Comparison of ENCODE assay signal across 8 cellular contexts in genomic region chr7:79453558-79454324, GRCh38. TPM values are rescaled to one million over a fixed set of nuclear protein-coding genes. Genes with fewer than 3 reads are reported as not detected.
DNase-seq lines count a peak whose midpoint lies in the region; FAIRE-seq lines count a peak whose summit lies in the region.
"Had no signal": no experiment of that assay in that cellular context is flagged by ENCODE, and none has a peak within 500 bp of the region (broad histone marks: within the 10 kb centered on the region; RNA-seq: fewer than 3 reads in every experiment).

TSS of gene MAGI2 (minus strand) at chr7:79453667. CDS start at chr7:79453320, 347 bp downstream.

- DNase-seq in HAP-1 (ENCODE audit: low spot score in 2 of 2) (peak; percentile 42 to 80), SK-MEL-5 (ENCODE audit: low read depth, low spot score) (peak; percentile 53), epithelial cell of prostate (ENCODE audit: low read depth, low spot score) (no peak), lung microvascular endothelial cell (ENCODE audit: low read depth in 2 of 2) (peak; percentile 72 to 84), GM19239 (ENCODE audit: insufficient read length, low spot score) (no peak)
- DNase-seq in stimulated activated CD4-positive, alpha-beta T cell treated with anti-CD3 and anti-CD28 coated beads, Interleukin-4, amount 100 ng/mL, for 4 hours = no peak

- H3K27me3 ChIP-seq in HAP-1 (ENCODE audit: low read depth) = no peaks in the 10 kb centered on the region
- H3K27me3 ChIP-seq in subcutaneous abdominal adipose tissue (ENCODE audit: control insufficient read depth in 5 of 5, insufficient read depth in 4 of 5, low read length in 5 of 5) = no peaks in the 10 kb centered on the region

- H3K9ac ChIP-seq in subcutaneous abdominal adipose tissue (ENCODE audit: low read length in 5 of 5) = peak within 1 kb of the TSS; percentile 92 to 96 (median 94)

- H3K27ac ChIP-seq in epithelial cell of prostate (peak within 1 kb of the TSS; percentile 95), subcutaneous abdominal adipose tissue (ENCODE audit: low read depth, low read length) (peak within 1 kb of the TSS; percentile 99)

- no peaks in the 10 kb centered on the region; the same call in 1 of the 2 replicates for H3K4me1 ChIP-seq in HAP-1
- peaks cover 0 to 55% (median 51%) of the 10 kb centered on the region in 5 donors for H3K4me1 ChIP-seq in subcutaneous abdominal adipose tissue (ENCODE audit: control insufficient read depth in 5 of 5, insufficient read depth in 5 of 5, low read length in 5 of 5)

- H3K9me3 ChIP-seq in HAP-1 (no peaks in the 10 kb centered on the region; the same call in 1 of the 2 replicates), subcutaneous abdominal adipose tissue (ENCODE audit: control insufficient read depth in 5 of 5, low read length in 5 of 5) (no peaks in the 10 kb centered on the region)

- FAIRE-seq in GM19239 (lab: Jason Lieb, UNC) = no peak

- H3K4me3 ChIP-seq in HAP-1 (peak within 1 kb of the TSS; percentile 53), subcutaneous abdominal adipose tissue (ENCODE audit: low read depth in 1 of 5, low read length in 5 of 5) (peak within 1 kb of the TSS; percentile 85 to 94 (median 91))

- in situ Hi-C loops in HAP-1 (cut with MboI; ENCODE audit: low sequenced_read_pairs) (no loop called here), SK-MEL-5 (cut with HindIII; ENCODE audit: low pct_unique_long_range_greater_than_20kb, low sequenced_read_pairs) (no loop called here)

- H3K36me3 ChIP-seq in HAP-1 (replicated peaks) (no peaks in the 10 kb centered on the region), subcutaneous abdominal adipose tissue (ENCODE audit: control insufficient read depth in 5 of 5, insufficient read depth in 5 of 5, low read length in 5 of 5) (peaks cover 0 to 3% (median 0%) of the 10 kb centered on the region in 5 donors)

RNA-seq across cellular contexts. Expression of gene MAGI2, which starts in this region (rescaled TPM):
- 2.0 and 3.5 TPM in 2 replicates for total RNA-seq in SK-MEL-5 (2014; rRNA removed; shearing (Covaris generic))
- polyA plus RNA-seq in SK-MEL-5 (2015; cell fraction: cytosol; rRNA removed) = 0.71 and 1.0 TPM in 2 replicates
- 1.1 and 1.5 TPM in 2 replicates for polyA plus RNA-seq in SK-MEL-5 (2015; cell fraction: nucleus; rRNA removed)
- 0.40 and 0.44 TPM in 2 replicates for total RNA-seq in lung microvascular endothelial cell
- total RNA-seq: T-helper 2 cell treated with Interferon-gamma antibody and Interleukin-4, amounts not matched to agents 100 ng/mL and 5 ng/mL, for 36 hours had no signal

Comparison
In these comparisons a context has a peak if more than half of its experiments do, and no peak if none do; other contexts are left out.
1. Peak in DNase-seq in lung microvascular endothelial cell; RNA of the gene not detected or under 1 TPM.
2. DNase-seq: peak in HAP-1 (2 of 2) and SK-MEL-5 (single experiment); none in epithelial cell of prostate (single experiment), GM19239 (single experiment) and stimulated activated CD4-positive, alpha-beta T cell treated with anti-CD3 and anti-CD28 coated beads, Interleukin-4, amount 100 ng/mL, for 4 hours (0 of 2).